Comparison of ENCODE assay signal across 1 cellular context in genomic region chr11:88337342-88338222, GRCh38.
A peak's percentile ranks its signal among the peaks of the same experiment; 100 is the strongest.
TF ChIP-seq lines count a peak whose summit lies in the region.

Gene CTSC (minus strand): TSS chr11:88337736. CDS start chr11:88337672, 64 bp downstream.

TF ChIP-seq in K562, 482 proteins besides CTCF, POLR2A, EP300 and RAD21 (continued from another document and continues in another):
- no peak for TF ChIP-seq ZNF280A (IDR thresholded peaks at IDR 0.05; ENCODE audit: low read depth, partially characterized antibody)
- no peak for TF ChIP-seq PHF20 (IDR thresholded peaks at IDR 0.05; ENCODE audit: partially characterized antibody)
- TF ChIP-seq PTBP1 (IDR thresholded peaks at IDR 0.05; ENCODE audit: low read depth, low read length): no peak
- no peak for TF ChIP-seq CREB5 (CRISPR knock-in tag; IDR thresholded peaks at IDR 0.05)
- peak; percentile 17; the same call in 1 of the 2 replicates for TF ChIP-seq RAD51 (IDR thresholded peaks at IDR 0.05; ENCODE audit: borderline replicate concordance, low read depth)
- no peak for TF ChIP-seq SMARCC2 (IDR thresholded peaks at IDR 0.05; ENCODE audit: low read depth)
- TF ChIP-seq U2AF2 (optimal IDR thresholded peaks at IDR 0.05; ENCODE audit: low read depth, low read length): no peak
- no peak for TF ChIP-seq ZNF133 (CRISPR knock-in tag; IDR thresholded peaks at IDR 0.05)
- TF ChIP-seq PHB (CRISPR knock-in tag; IDR thresholded peaks at IDR 0.05): no peak
- no peak for TF ChIP-seq TFE3 (CRISPR knock-in tag; IDR thresholded peaks at IDR 0.05)
- TF ChIP-seq HDAC2 (IDR thresholded peaks at IDR 0.05): 0 out of 2 replicates have a peak, but pooled peaks have one; percentile 42
- TF ChIP-seq NCOA1 (IDR thresholded peaks at IDR 0.05; ENCODE audit: low read depth): no peak
- TF ChIP-seq ZNF398 (CRISPR knock-in tag; IDR thresholded peaks at IDR 0.05): no peak
- TF ChIP-seq LEF1 (IDR thresholded peaks at IDR 0.05): no peak
- no peak for TF ChIP-seq CBX2 (IDR thresholded peaks at IDR 0.05; ENCODE audit: insufficient read depth, low read length, poor library complexity, severe bottlenecking)
- TF ChIP-seq ZNF324 (CRISPR knock-in tag; IDR thresholded peaks at IDR 0.05): no peak
- no peak for TF ChIP-seq ATF4 (CRISPR knock-in tag; IDR thresholded peaks at IDR 0.05)
- 0 out of 2 replicates have a peak, but pooled peaks have one; percentile 66 for TF ChIP-seq CHCHD3 (CRISPR knock-in tag; IDR thresholded peaks at IDR 0.05)
- TF ChIP-seq CBX3 (IDR thresholded peaks at IDR 0.05; ENCODE audit: borderline replicate concordance in 1 of 2, low read length in 2 of 2): peak in 1 of 2 experiments; percentile 53; a peak in 1 of 3 replicates
- TF ChIP-seq IFI16 (CRISPR knock-in tag; IDR thresholded peaks at IDR 0.05): no peak
- 0 out of 2 replicates have a peak, but pooled peaks have one; percentile 71 for TF ChIP-seq MTA3 (IDR thresholded peaks at IDR 0.05; ENCODE audit: borderline replicate concordance)
- TF ChIP-seq ZNF668 (CRISPR knock-in tag; IDR thresholded peaks at IDR 0.05): no peak
- no peak for TF ChIP-seq SAFB2 (IDR thresholded peaks at IDR 0.05; ENCODE audit: borderline replicate concordance, low read depth, low read length, severe bottlenecking)
- 0 out of 2 replicates have a peak, but pooled peaks have one; percentile 13 for TF ChIP-seq ZNF3 (CRISPR knock-in tag; IDR thresholded peaks at IDR 0.05)
- TF ChIP-seq KAT8 (IDR thresholded peaks at IDR 0.05; ENCODE audit: low read depth): no peak
- 0 out of 2 replicates have a peak, but pooled peaks have one; percentile 19 for TF ChIP-seq GTF2E2 (tag; IDR thresholded peaks at IDR 0.05)
- TF ChIP-seq ZNF232 (CRISPR knock-in tag; IDR thresholded peaks at IDR 0.05): peak; percentile 94
- no peak for TF ChIP-seq PYGO2 (tag; IDR thresholded peaks at IDR 0.05)
- TF ChIP-seq XRCC5 (IDR thresholded peaks at IDR 0.05; ENCODE audit: low read depth, low read length): 0 out of 2 replicates have a peak, but pooled peaks have one; percentile 20
- TF ChIP-seq ETV1 (tag; conservative IDR thresholded peaks at IDR 0.05; ENCODE audit: low read depth): peak; percentile 67
- no peak for TF ChIP-seq ARID3B (CRISPR knock-in tag; IDR thresholded peaks at IDR 0.05; ENCODE audit: borderline replicate concordance)
- TF ChIP-seq ZNF830 (CRISPR knock-in tag; IDR thresholded peaks at IDR 0.05): no peak
- peak; percentile 58; the same call in 1 of the 2 replicates for TF ChIP-seq HNRNPL (IDR thresholded peaks at IDR 0.05; ENCODE audit: low read depth, low read length)
- peak; percentile 61 for TF ChIP-seq ATF7 (IDR thresholded peaks at IDR 0.05)
- TF ChIP-seq U2AF1 (optimal IDR thresholded peaks at IDR 0.05; ENCODE audit: low read depth, low read length): no peak
- no peak for TF ChIP-seq ZNF121 (CRISPR knock-in tag; conservative IDR thresholded peaks at IDR 0.05)
- TF ChIP-seq SPI1 (IDR thresholded peaks at IDR 0.05; ENCODE audit: borderline replicate concordance, low read depth, low read length): no peak
- TF ChIP-seq ZNF384 (IDR thresholded peaks at IDR 0.05; ENCODE audit: low read depth, low read length): peak; percentile 13; the same call in 1 of the 2 replicates
- no peak for TF ChIP-seq ZNF79 (CRISPR knock-in tag; IDR thresholded peaks at IDR 0.05; ENCODE audit: low read depth)
- no peak for TF ChIP-seq DNMT1 (IDR thresholded peaks at IDR 0.05)
- TF ChIP-seq ESRRB (CRISPR knock-in tag; IDR thresholded peaks at IDR 0.05; ENCODE audit: borderline replicate concordance): no peak
- TF ChIP-seq PCBP2 (IDR thresholded peaks at IDR 0.05; ENCODE audit: low read depth, low read length, poor library complexity, severe bottlenecking): no peak
- no peak for TF ChIP-seq MCM5 (IDR thresholded peaks at IDR 0.05; ENCODE audit: low read depth)
- no peak for TF ChIP-seq CREB3 (tag; conservative IDR thresholded peaks at IDR 0.05; ENCODE audit: low read depth)
- no peak for TF ChIP-seq RBM25 (IDR thresholded peaks at IDR 0.05; ENCODE audit: low read depth, low read length, severe bottlenecking)
- TF ChIP-seq NBN (IDR thresholded peaks at IDR 0.05; ENCODE audit: low read depth): no peak; the same call in 1 of the 2 replicates
- no peak for TF ChIP-seq HNRNPK (IDR thresholded peaks at IDR 0.05; ENCODE audit: low read depth, low read length, poor library complexity, severe bottlenecking)
- no peak for TF ChIP-seq TGIF2 (CRISPR knock-in tag; IDR thresholded peaks at IDR 0.05)
- TF ChIP-seq ZNF445 (CRISPR knock-in tag; IDR thresholded peaks at IDR 0.05; ENCODE audit: low read depth): no peak
- TF ChIP-seq RBBP5 (IDR thresholded peaks at IDR 0.05; ENCODE audit: borderline replicate concordance, insufficient read depth, low read length, poor library complexity, severe bottlenecking): peak; percentile 85
- no peak for TF ChIP-seq NCOA4 (IDR thresholded peaks at IDR 0.05; ENCODE audit: partially characterized antibody)
- TF ChIP-seq MYNN (IDR thresholded peaks at IDR 0.05): no peak
- TF ChIP-seq MYNN (CRISPR knock-in tag; IDR thresholded peaks at IDR 0.05): no peak
- no peak for TF ChIP-seq NFIX (CRISPR knock-in tag; IDR thresholded peaks at IDR 0.05; ENCODE audit: low read depth)
- TF ChIP-seq MIER1 (IDR thresholded peaks at IDR 0.05; ENCODE audit: low read depth): no peak
- 0 out of 2 replicates have a peak, but pooled peaks have one; percentile 17 for TF ChIP-seq SREBF1 (IDR thresholded peaks at IDR 0.05; ENCODE audit: borderline replicate concordance, low read depth, low read length)
- no peak for TF ChIP-seq HOXB6 (CRISPR knock-in tag; IDR thresholded peaks at IDR 0.05; ENCODE audit: borderline replicate concordance)
- TF ChIP-seq EZH2 (IDR thresholded peaks at IDR 0.05; ENCODE audit: borderline replicate concordance, low read depth, low read length): no peak
- TF ChIP-seq ZNF644 (tag; IDR thresholded peaks at IDR 0.05; ENCODE audit: low read depth): no peak
- no peak for TF ChIP-seq ZNF444 (CRISPR knock-in tag; IDR thresholded peaks at IDR 0.05)
- TF ChIP-seq PURB (CRISPR knock-in tag; IDR thresholded peaks at IDR 0.05; ENCODE audit: low read depth): no peak
- TF ChIP-seq ELF1 (tag; IDR thresholded peaks at IDR 0.05): peak; percentile 70
- no peak for TF ChIP-seq ZNF592 (IDR thresholded peaks at IDR 0.05)
- TF ChIP-seq YY1 (IDR thresholded peaks at IDR 0.05; ENCODE audit: borderline replicate concordance in 1 of 3, control insufficient read depth in 1 of 3, extremely low read depth in 1 of 3, insufficient read depth in 3 of 3, insufficient read length in 1 of 3, insufficient replicate concordance in 2 of 3, low read depth in 1 of 3, low read length in 2 of 3): peak in 2 of 3 experiments; percentile 71 to 82
- TF ChIP-seq ZNF124 (CRISPR knock-in tag; IDR thresholded peaks at IDR 0.05): no peak; the same call in 1 of the 2 replicates
